8 cellular contexts compared by ENCODE assay signal in the genomic region with DNA sequence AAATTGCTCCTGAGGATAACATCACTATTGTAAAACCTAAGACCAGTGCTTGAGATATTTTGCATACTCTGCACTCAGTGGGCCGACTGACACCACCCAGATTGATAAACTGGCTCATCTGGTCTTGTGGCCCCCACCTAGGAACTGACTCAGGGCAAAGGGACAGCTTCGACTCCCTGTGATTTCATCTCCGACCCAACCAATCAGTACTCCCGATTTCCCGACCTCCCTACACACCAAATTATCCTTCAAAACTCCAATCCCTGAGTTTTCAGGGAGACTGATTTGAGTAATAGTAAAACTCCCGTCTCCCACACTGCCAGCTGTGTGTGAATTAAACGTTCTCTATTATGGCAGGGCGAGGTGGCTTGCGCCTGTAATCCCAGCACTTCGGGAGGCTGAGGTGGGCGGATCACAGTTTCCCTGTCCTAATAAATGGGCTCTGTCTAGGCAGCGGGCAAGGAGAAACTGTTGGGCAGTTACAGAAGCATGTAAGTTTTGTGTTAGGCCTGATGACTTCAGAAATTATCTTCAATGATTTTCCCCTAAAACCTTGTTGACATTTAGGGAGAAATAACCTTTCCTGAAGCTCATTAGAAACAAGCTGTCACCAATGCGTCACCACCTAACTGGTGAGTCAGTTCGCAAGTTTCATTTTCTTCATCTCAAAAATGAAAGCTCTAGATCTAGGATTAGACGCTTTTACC. TPM values are rescaled to one million over a fixed set of nuclear protein-coding genes. Genes with fewer than 3 reads are reported as not detected.
DNase-seq lines count a peak whose midpoint lies in the region; ATAC-seq lines count a peak whose summit lies in the region.

No MANE protein-coding gene starts in this region.

- H3K4me3 Mint-ChIP-seq in activated T-cell treated with anti-CD3 and anti-CD28 coated beads, Interleukin-2, amount 50 U/mL, for 24 hours = peak overlapping the region; percentile 78

- no peaks in the 10 kb centered on the region for H3K27me3 Mint-ChIP-seq in activated T-cell treated with anti-CD3 and anti-CD28 coated beads, Interleukin-2, amount 50 U/mL, for 24 hours

- intact Hi-C loops in right cardiac atrium (cut with DNase I) = no loop called here

- H3K4me3 ChIP-seq in right cardiac atrium (ENCODE audit: low read length) = no peak overlapping the region

- no peak for ATAC-seq in right cardiac atrium
- no peak for ATAC-seq in HG02759 (IDR thresholded peaks at IDR 0.05; ENCODE audit: unreplicated experiment)

- H3K36me3 Mint-ChIP-seq in activated T-cell treated with anti-CD3 and anti-CD28 coated beads, Interleukin-2, amount 50 U/mL, for 24 hours (ENCODE audit: low read depth) = no peaks in the 10 kb centered on the region

- WGBS in right cardiac atrium = 64% methylated on average over 15 of the region's 15 CpGs

- H3K27ac ChIP-seq in right cardiac atrium (ENCODE audit: low read length) = peak overlapping the region; percentile 78

- H3K9me3 ChIP-seq in right cardiac atrium (ENCODE audit: control insufficient read depth, low read length) = no peaks in the 10 kb centered on the region

- no peaks in the 10 kb centered on the region for H3K9me3 Mint-ChIP-seq in activated T-cell treated with anti-CD3 and anti-CD28 coated beads, Interleukin-2, amount 50 U/mL, for 24 hours

- peak overlapping the region; percentile 99 for H3K27ac Mint-ChIP-seq in activated T-cell treated with anti-CD3 and anti-CD28 coated beads, Interleukin-2, amount 50 U/mL, for 24 hours

- peaks cover 9% of the 10 kb centered on the region for H3K4me1 ChIP-seq in right cardiac atrium (ENCODE audit: control insufficient read depth, insufficient read depth, low read length)

- peak; percentile 64 for DNase-seq in activated T-cell treated with anti-CD3 and anti-CD28 coated beads, Interleukin-2, amount 50 U/mL, for 24 hours
- DNase-seq in activated T-cell treated with anti-CD3 and anti-CD28 coated beads for 4 hours = no peak
- peak; percentile 56 for DNase-seq in activated CD8-positive, alpha-beta memory T cell treated with anti-CD3 and anti-CD28 coated beads, Interleukin-2, amount 50 U/mL, for 4 hours
- DNase-seq in right cardiac atrium = no peak
- DNase-seq in stimulated activated CD4-positive, alpha-beta T cell treated with anti-CD3 and anti-CD28 coated beads, Interleukin-2, amount 100 ng/mL, for 4 hours (ENCODE audit: low read depth) = peak; percentile 50
- DNase-seq in NOMO-1 treated with DMSO at 0.1 percent for 48 hours (lab: John Stamatoyannopoulos, UW; ENCODE audit: unreplicated experiment) = no peak
- no peak for DNase-seq in cortex of kidney (lab: John Stamatoyannopoulos, UW)

- peaks cover 82% of the 10 kb centered on the region for H3K4me1 Mint-ChIP-seq in activated T-cell treated with anti-CD3 and anti-CD28 coated beads, Interleukin-2, amount 50 U/mL, for 24 hours (ENCODE audit: low read depth)

- H3K27me3 ChIP-seq in right cardiac atrium (ENCODE audit: control insufficient read depth, insufficient read depth) = no peaks in the 10 kb centered on the region

RNA-seq across cellular contexts. Expression of a gene that starts 5.3 kb away (rescaled TPM):
- 1,000 to 10,000 TPM; 1,045 to 1,141 (median 1,055) TPM for total RNA-seq in right cardiac atrium
- polyA plus RNA-seq in right cardiac atrium = 1,140 TPM

RNA-seq across cellular contexts. Expression of a gene that starts 56.1 kb away (rescaled TPM):
- total RNA-seq in right cardiac atrium = 10 to 100 TPM; 15.7 to 22.9 (median 20.0) TPM
- polyA plus RNA-seq in right cardiac atrium = 17.0 TPM

Comparison
In these comparisons a context has a peak if more than half of its experiments do, and no peak if none do; other contexts are left out.
1. DNase-seq: peak in activated T-cell treated with anti-CD3 and anti-CD28 coated beads, Interleukin-2, amount 50 U/mL, for 24 hours (single experiment), activated CD8-positive, alpha-beta memory T cell treated with anti-CD3 and anti-CD28 coated beads, Interleukin-2, amount 50 U/mL, for 4 hours (single experiment) and stimulated activated CD4-positive, alpha-beta T cell treated with anti-CD3 and anti-CD28 coated beads, Interleukin-2, amount 100 ng/mL, for 4 hours (single experiment); none in activated T-cell treated with anti-CD3 and anti-CD28 coated beads for 4 hours (single experiment), right cardiac atrium (0 of 3), NOMO-1 treated with DMSO at 0.1 percent for 48 hours (single experiment) and cortex of kidney (single experiment).